Comparison of ENCODE assay signal across 8 cellular contexts in the genomic region with DNA sequence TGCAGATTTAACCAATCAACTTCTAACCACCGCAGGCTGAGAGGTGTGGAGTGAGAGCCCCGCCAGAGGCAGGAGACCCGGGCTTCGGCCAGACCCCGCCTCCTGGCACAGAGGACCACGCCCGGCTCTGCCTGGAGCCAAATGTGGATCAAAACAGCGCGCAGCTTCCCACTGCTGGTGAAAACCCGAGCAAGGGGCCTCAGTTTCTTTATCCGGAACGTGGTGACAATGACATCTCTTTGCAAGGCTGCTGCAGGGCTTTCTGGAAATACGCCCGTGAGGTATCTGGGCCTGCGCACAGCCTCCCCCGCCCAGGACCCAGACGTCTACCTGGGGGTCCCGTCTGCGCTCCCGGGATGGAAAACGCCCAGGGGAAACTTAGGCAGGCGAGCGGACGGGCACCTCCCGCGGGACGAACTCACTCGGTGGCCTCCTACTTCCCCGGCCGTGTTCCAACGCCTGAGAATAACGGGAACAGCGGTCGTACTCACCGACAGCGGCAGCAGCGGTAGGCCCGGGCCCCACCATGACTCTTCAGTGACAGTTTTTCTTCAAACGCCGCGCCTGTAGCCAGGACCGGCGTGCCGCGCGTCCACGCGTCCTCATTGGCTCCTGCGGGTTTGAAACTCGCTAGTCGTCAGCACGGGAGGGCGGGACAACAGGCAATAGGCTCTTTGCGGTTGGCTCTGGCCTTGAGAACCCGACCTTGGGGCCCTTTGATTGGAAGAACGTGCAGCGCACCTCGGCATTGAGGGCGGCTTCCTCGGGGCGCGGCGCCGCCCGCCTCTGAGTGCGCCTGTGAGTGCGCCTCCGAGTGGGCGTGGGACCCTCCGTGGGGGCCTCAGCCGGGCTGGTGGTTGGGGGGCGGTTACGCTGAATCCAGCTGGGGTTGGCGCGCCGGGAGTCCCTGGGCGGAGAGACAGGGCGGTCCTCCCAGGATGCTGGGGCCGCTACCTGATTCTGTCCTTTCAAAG. TPM values are rescaled to one million over a fixed set of nuclear protein-coding genes. Genes with fewer than 3 reads are reported as not detected.
DNase-seq lines count a peak whose midpoint lies in the region; ATAC-seq and TF ChIP-seq lines count a peak whose summit lies in the region.

A gene with protein sequence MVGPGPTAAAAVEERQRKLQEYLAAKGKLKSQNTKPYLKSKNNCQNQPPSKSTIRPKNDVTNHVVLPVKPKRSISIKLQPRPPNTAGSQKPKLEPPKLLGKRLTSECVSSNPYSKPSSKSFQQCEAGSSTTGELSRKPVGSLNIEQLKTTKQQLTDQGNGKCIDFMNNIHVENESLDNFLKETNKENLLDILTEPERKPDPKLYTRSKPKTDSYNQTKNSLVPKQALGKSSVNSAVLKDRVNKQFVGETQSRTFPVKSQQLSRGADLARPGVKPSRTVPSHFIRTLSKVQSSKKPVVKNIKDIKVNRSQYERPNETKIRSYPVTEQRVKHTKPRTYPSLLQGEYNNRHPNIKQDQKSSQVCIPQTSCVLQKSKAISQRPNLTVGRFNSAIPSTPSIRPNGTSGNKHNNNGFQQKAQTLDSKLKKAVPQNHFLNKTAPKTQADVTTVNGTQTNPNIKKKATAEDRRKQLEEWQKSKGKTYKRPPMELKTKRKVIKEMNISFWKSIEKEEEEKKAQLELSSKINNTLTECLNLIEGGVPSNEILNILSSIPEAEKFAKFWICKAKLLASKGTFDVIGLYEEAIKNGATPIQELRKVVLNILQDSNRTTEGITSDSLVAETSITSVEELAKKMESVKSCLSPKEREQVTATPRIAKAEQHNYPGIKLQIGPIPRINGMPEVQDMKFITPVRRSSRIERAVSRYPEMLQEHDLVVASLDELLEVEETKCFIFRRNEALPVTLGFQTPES (minus strand): TSS at position 539 of the 974 bp plus-strand sequence. CDS start 11 bp downstream, at position 528.

- H3K36me3 Mint-ChIP-seq in T-helper 1 cell treated with Interleukin-12 subunit alpha and Interleukin-12 subunit beta and Interleukin-4 antibody, amounts not matched to agents 30 μg/mL and 1 μg/mL, for 36 hours (ENCODE audit: low read depth) = peaks cover 27% of the 10 kb centered on the region
- no peaks in the 10 kb centered on the region for H3K36me3 Mint-ChIP-seq in progenitor cell of endocrine pancreas (ENCODE audit: insufficient read depth)

- peaks cover 52% of the 10 kb centered on the region for H3K4me1 Mint-ChIP-seq in T-helper 1 cell treated with Interleukin-12 subunit alpha and Interleukin-12 subunit beta and Interleukin-4 antibody, amounts not matched to agents 30 μg/mL and 1 μg/mL, for 36 hours (ENCODE audit: low read depth)
- H3K4me1 Mint-ChIP-seq in progenitor cell of endocrine pancreas (ENCODE audit: low read depth) = peaks cover 13% of the 10 kb centered on the region

- peak within 1 kb of the TSS; percentile 97 for H3K27ac Mint-ChIP-seq in T-helper 1 cell treated with Interleukin-12 subunit alpha and Interleukin-12 subunit beta and Interleukin-4 antibody, amounts not matched to agents 30 μg/mL and 1 μg/mL, for 36 hours
- peak within 1 kb of the TSS; percentile 69 for H3K27ac Mint-ChIP-seq in progenitor cell of endocrine pancreas

- peaks cover 16% of the 10 kb centered on the region for H3K4me1 ChIP-seq in left ventricle myocardium inferior
- no peaks in the 10 kb centered on the region for H3K4me1 ChIP-seq in urinary bladder (ENCODE audit: insufficient read depth)

- TF ChIP-seq CTCF in left ventricle myocardium inferior (IDR thresholded peaks at IDR 0.05; ENCODE audit: borderline replicate concordance) = no peak
- no peak for TF ChIP-seq CTCF in progenitor cell of endocrine pancreas (IDR thresholded peaks at IDR 0.05; ENCODE audit: unreplicated experiment)

- H3K4me3 ChIP-seq in left ventricle myocardium inferior = peak within 1 kb of the TSS; percentile 87
- peak within 1 kb of the TSS; percentile 63 for H3K4me3 ChIP-seq in urinary bladder (ENCODE audit: low read depth, low read length)

- H3K27ac ChIP-seq in left ventricle myocardium inferior (replicated peaks) (peak within 1 kb of the TSS; percentile 55), urinary bladder (ENCODE audit: low read depth) (no peak within 1 kb of the TSS)

- intact Hi-C loops in left ventricle myocardium inferior (cut with micrococcal nuclease) = no loop called here

- WGBS in urinary bladder = under 1% methylated on average over 79 of the region's 79 CpGs

- peak; percentile 99 for ATAC-seq in GM18498 (IDR thresholded peaks at IDR 0.05; ENCODE audit: unreplicated experiment)
- peak; percentile 98 for ATAC-seq in HG02938 (IDR thresholded peaks at IDR 0.05; ENCODE audit: unreplicated experiment)

- peak; percentile 98 for DNase-seq in NCI-H1694 treated with DMSO at 0.1 percent for 48 hours (lab: John Stamatoyannopoulos, UW)
- DNase-seq in amniotic stem cell (lab: John Stamatoyannopoulos, UW) = peak; percentile 94
- peak; percentile 95 for DNase-seq in left ventricle myocardium inferior
- peak; percentile 92 for DNase-seq in progenitor cell of endocrine pancreas (ENCODE audit: low spot score, unreplicated experiment)

- peak within 1 kb of the TSS; percentile 86 for H3K4me3 Mint-ChIP-seq in T-helper 1 cell treated with Interleukin-12 subunit alpha and Interleukin-12 subunit beta and Interleukin-4 antibody, amounts not matched to agents 30 μg/mL and 1 μg/mL, for 36 hours
- peak within 1 kb of the TSS; percentile 95 for H3K4me3 Mint-ChIP-seq in progenitor cell of endocrine pancreas (ENCODE audit: low read depth)

- no peaks in the 10 kb centered on the region for H3K9me3 ChIP-seq in left ventricle myocardium inferior (replicated peaks)

- H3K27me3 Mint-ChIP-seq in T-helper 1 cell treated with Interleukin-12 subunit alpha and Interleukin-12 subunit beta and Interleukin-4 antibody, amounts not matched to agents 30 μg/mL and 1 μg/mL, for 36 hours (ENCODE audit: low read depth) = no peaks in the 10 kb centered on the region
- no peaks in the 10 kb centered on the region for H3K27me3 Mint-ChIP-seq in progenitor cell of endocrine pancreas

- H3K36me3 ChIP-seq in left ventricle myocardium inferior = no peaks in the 10 kb centered on the region
- no peaks in the 10 kb centered on the region for H3K36me3 ChIP-seq in urinary bladder (ENCODE audit: insufficient read depth)

- no peaks in the 10 kb centered on the region for H3K27me3 ChIP-seq in left ventricle myocardium inferior (ENCODE audit: low read depth)

- H3K9me3 Mint-ChIP-seq in T-helper 1 cell treated with Interleukin-12 subunit alpha and Interleukin-12 subunit beta and Interleukin-4 antibody, amounts not matched to agents 30 μg/mL and 1 μg/mL, for 36 hours = peaks cover 9% of the 10 kb centered on the region
- peaks cover 3% of the 10 kb centered on the region for H3K9me3 Mint-ChIP-seq in progenitor cell of endocrine pancreas (ENCODE audit: low read depth)

RNA-seq across cellular contexts. Expression of the gene that starts here (rescaled TPM):
- total RNA-seq in left ventricle myocardium inferior = 0.38 TPM
- 10.3 and 11.5 TPM in 2 replicates for total RNA-seq in progenitor cell of endocrine pancreas
- 13.5 TPM for total RNA-seq in urinary bladder
- polyA plus RNA-seq in urinary bladder = 0.24 TPM

Comparison
In these comparisons a context has a peak if more than half of its experiments do, and no peak if none do; other contexts are left out.
1. Peak in DNase-seq, H3K4me3 ChIP-seq and H3K27ac ChIP-seq in left ventricle myocardium inferior; RNA of the gene not detected or under 1 TPM.